16 cellular contexts compared by ENCODE assay signal in the genomic region with DNA sequence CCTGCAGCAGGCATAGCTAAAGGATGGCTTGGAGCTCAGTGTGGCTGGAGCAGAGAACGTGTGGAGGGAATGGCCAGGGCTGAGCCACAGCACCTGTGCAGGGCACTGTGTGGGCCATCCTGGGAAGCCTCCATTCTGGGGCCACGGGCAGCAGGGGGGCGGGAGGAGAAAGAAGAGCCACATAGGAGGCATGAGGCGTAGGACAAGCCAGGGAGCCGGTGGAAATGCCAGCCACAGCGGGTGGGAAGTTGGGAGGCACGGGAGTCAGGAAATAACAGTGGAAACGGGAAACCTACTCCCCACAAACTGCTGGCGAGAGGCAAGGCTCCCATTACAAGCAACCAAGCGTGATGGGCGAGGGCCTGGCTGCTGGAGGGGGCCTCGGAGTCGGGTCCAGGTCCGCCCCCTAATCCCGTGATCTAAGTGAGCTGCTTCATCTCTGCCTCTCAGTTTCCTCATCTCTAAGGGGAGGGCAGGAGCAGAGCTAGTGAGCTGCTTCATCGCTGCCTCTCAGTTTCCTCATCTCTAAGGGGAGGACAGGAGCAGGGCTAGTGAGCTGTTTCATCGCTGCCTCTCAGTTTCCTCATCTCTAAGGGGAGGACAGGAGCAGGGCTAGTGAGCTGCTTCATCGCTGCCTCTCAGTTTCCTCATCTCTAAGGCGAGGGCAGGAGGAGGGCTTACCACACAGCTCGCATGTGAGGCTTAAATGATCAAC.
DNase-seq lines count a peak whose midpoint lies in the region; ATAC-seq and TF ChIP-seq lines count a peak whose summit lies in the region.
"Had no signal": no experiment of that assay in that cellular context is flagged by ENCODE, and none has a peak within 500 bp of the region (broad histone marks: within the 10 kb centered on the region; RNA-seq: fewer than 3 reads in every experiment).

No MANE protein-coding gene starts in this region.

- H2BK120ac ChIP-seq in mesendoderm (ENCODE audit: low read depth, low read length): no peak overlapping the region

- intact Hi-C loops in CD14-positive monocyte (cut with micrococcal nuclease): loop anchor here in 1 of 2 donors (10.0 kb wide), 1 partner anchor 243 kb away; no protein-coding TSS in a partner anchor

- no peaks in the 10 kb centered on the region for H3K79me1 ChIP-seq in mesendoderm (ENCODE audit: low read length)

- H3K18ac ChIP-seq in mesendoderm (ENCODE audit: low read length): no peak overlapping the region

- H3K36me3 Mint-ChIP-seq in CD14-positive monocyte (peaks cover 11 to 17% of the 10 kb centered on the region in 2 donors), endothelial cell (ENCODE audit: low read depth, unreplicated experiment) (no peaks in the 10 kb centered on the region)

- peaks cover 5% of the 10 kb centered on the region; the same call in 1 of the 2 replicates for H3F3A ChIP-seq in GM23248 (ENCODE audit: insufficient read depth)

- H3K27ac Mint-ChIP-seq in CD14-positive monocyte: peak overlapping the region; percentile 86 to 97 (median 93)
- H3K27ac Mint-ChIP-seq in endothelial cell (ENCODE audit: unreplicated experiment): peak overlapping the region; percentile 37
- H3K27ac Mint-ChIP-seq: activated CD4-positive, alpha-beta T cell treated with anti-CD3 and anti-CD28 coated beads for 36 hours; stimulated activated naive B cell treated with anti-CD40 and anti-IgM and Interleukin-4, amounts not matched to agents 10 μg/mL and 1 μg/mL and 100 μg/mL, for 72 hours had no signal

- ATAC-seq in HG03457 (IDR thresholded peaks at IDR 0.05; ENCODE audit: unreplicated experiment): no peak
- ATAC-seq: activated CD4-positive, alpha-beta T cell treated with anti-CD3 and anti-CD28 coated beads for 36 hours; K562; stimulated activated naive B cell treated with anti-CD40 and anti-IgM and Interleukin-4, amounts not matched to agents 10 μg/mL and 1 μg/mL and 100 μg/mL, for 72 hours had no signal

- H3K4me2 ChIP-seq in mesendoderm (ENCODE audit: low read length) (no peak overlapping the region), GM23248 (ENCODE audit: unreplicated experiment) (no peak overlapping the region)
- H3K4me2 ChIP-seq: SK-N-SH had no signal

- H4K8ac ChIP-seq in mesendoderm (ENCODE audit: low read depth, low read length): no peak overlapping the region

- H3K4me3 Mint-ChIP-seq in CD14-positive monocyte: peak overlapping the region; percentile 65 to 76
- peak overlapping the region; percentile 18 for H3K4me3 Mint-ChIP-seq in endothelial cell (ENCODE audit: unreplicated experiment)
- H3K4me3 Mint-ChIP-seq: activated CD4-positive, alpha-beta T cell treated with anti-CD3 and anti-CD28 coated beads for 36 hours; stimulated activated naive B cell treated with anti-CD40 and anti-IgM and Interleukin-4, amounts not matched to agents 10 μg/mL and 1 μg/mL and 100 μg/mL, for 72 hours had no signal

- H3K27me3 ChIP-seq in mesendoderm (ENCODE audit: insufficient read depth, low read length, poor library complexity) (no peaks in the 10 kb centered on the region), GM23248 (replicated peaks; ENCODE audit: insufficient read depth) (no peaks in the 10 kb centered on the region)
- H3K27me3 ChIP-seq: neutrophil had no signal

- no peak overlapping the region for H2BK5ac ChIP-seq in mesendoderm (ENCODE audit: low read length)

- no peaks in the 10 kb centered on the region for H3K79me2 ChIP-seq in mesendoderm (ENCODE audit: control insufficient read depth, insufficient read depth, low read length)
- H3K79me2 ChIP-seq in GM23248 (ENCODE audit: insufficient read depth): peaks cover 13% of the 10 kb centered on the region; the same call in 1 of the 2 replicates

- TF ChIP-seq CTCF in CD14-positive monocyte (IDR thresholded peaks at IDR 0.05) (no peak), endothelial cell (IDR thresholded peaks at IDR 0.05; ENCODE audit: unreplicated experiment) (no peak)

- no peaks in the 10 kb centered on the region for H3K9me2 ChIP-seq in GM23248 (ENCODE audit: insufficient read depth)
- H3K9me2 ChIP-seq: SK-N-SH had no signal

- no peak overlapping the region for H4K5ac ChIP-seq in mesendoderm (ENCODE audit: low read length)

- no peak overlapping the region for H3K4ac ChIP-seq in mesendoderm (ENCODE audit: low read depth, low read length)

- H3K4me1 ChIP-seq in mesendoderm (ENCODE audit: control insufficient read depth, low read depth, low read length) (peaks cover 2% of the 10 kb centered on the region), GM23248 (ENCODE audit: insufficient read depth) (peaks cover 8% of the 10 kb centered on the region)

- H3K27me3 Mint-ChIP-seq in CD14-positive monocyte (ENCODE audit: low read depth in 3 of 3) (peaks cover 0 to 1% (median 0%) of the 10 kb centered on the region in 3 donors), endothelial cell (ENCODE audit: unreplicated experiment) (peaks cover 3% of the 10 kb centered on the region)
- H3K27me3 Mint-ChIP-seq: activated CD4-positive, alpha-beta T cell treated with anti-CD3 and anti-CD28 coated beads for 36 hours; stimulated activated naive B cell treated with anti-CD40 and anti-IgM and Interleukin-4, amounts not matched to agents 10 μg/mL and 1 μg/mL and 100 μg/mL, for 72 hours had no signal

- no CpG with 5 or more reads among the region's 20 CpGs for WGBS in mesendoderm (ENCODE audit: extremely low coverage, insufficient coverage, low lambda C conversion rate)
- 92 to 94% methylated on average over 20 of the region's 20 CpGs for WGBS in GM23248 (ENCODE audit: low coverage in 1 of 2, low lambda C conversion rate in 2 of 2, missing lambda C conversion rate in 2 of 2), 2 experiments

- H3K9ac ChIP-seq in mesendoderm (ENCODE audit: low read length) (no peak overlapping the region), GM23248 (no peak overlapping the region)
- H3K9ac ChIP-seq: SK-N-SH had no signal

- no peaks in the 10 kb centered on the region for H3K9me3 Mint-ChIP-seq in CD14-positive monocyte
- no peaks in the 10 kb centered on the region for H3K9me3 Mint-ChIP-seq in endothelial cell (ENCODE audit: unreplicated experiment)
- H3K9me3 Mint-ChIP-seq: stimulated activated naive B cell treated with anti-CD40 and anti-IgM and Interleukin-4, amounts not matched to agents 10 μg/mL and 1 μg/mL and 100 μg/mL, for 72 hours had no signal

- no peak overlapping the region for H2AFZ ChIP-seq in GM23248

- no peak overlapping the region for H2AK5ac ChIP-seq in mesendoderm (ENCODE audit: low read length)

- H3K23ac ChIP-seq in mesendoderm (ENCODE audit: low read length): no peak overlapping the region

- DNase-seq in CD14-positive monocyte (ENCODE audit: low spot score) (peak; percentile 86), NOMO-1 (lab: John Stamatoyannopoulos, UW; ENCODE audit: unreplicated experiment in 2 of 2) (peak; percentile 68 to 79), endothelial cell (ENCODE audit: low spot score) (peak; percentile 38), mesendoderm (peak; percentile 39), NCI-H2196 treated with DMSO at 0.1 percent for 48 hours (lab: John Stamatoyannopoulos, UW; ENCODE audit: unreplicated experiment) (no peak), HuH-7 (ENCODE audit: low spot score) (no peak), GM23248 (no peak)
- DNase-seq: activated CD4-positive, alpha-beta T cell treated with anti-CD3 and anti-CD28 coated beads for 36 hours; activated naive CD4-positive, alpha-beta T cell treated with Interleukin-2 at 50 U/mL for 16 hours; AML-193; NCI-H345; SK-N-SH; stimulated activated naive B cell treated with anti-CD40 and anti-IgM and Interleukin-4, amounts not matched to agents 10 μg/mL and 1 μg/mL and 100 μg/mL, for 72 hours had no signal

- H3K4me3 ChIP-seq in mesendoderm (ENCODE audit: low read length) (no peak overlapping the region), GM23248 (no peak overlapping the region)
- H3K4me3 ChIP-seq: K562 had no signal

- no peak overlapping the region for H2BK15ac ChIP-seq in mesendoderm (replicated peaks; ENCODE audit: low read depth)

- peak overlapping the region; percentile 52 for H3K56ac ChIP-seq in mesendoderm (ENCODE audit: low read length)

- H3K4me1 Mint-ChIP-seq in CD14-positive monocyte (peaks cover 44% of the 10 kb centered on the region), endothelial cell (ENCODE audit: unreplicated experiment) (peaks cover 4% of the 10 kb centered on the region)
- H3K4me1 Mint-ChIP-seq: activated CD4-positive, alpha-beta T cell treated with anti-CD3 and anti-CD28 coated beads for 36 hours had no signal

- in situ Hi-C loops in GM23248 (cut with MboI): no loop called here

- H4K20me1 ChIP-seq in GM23248 (ENCODE audit: insufficient read depth): no peaks in the 10 kb centered on the region

- H3K9me3 ChIP-seq in GM23248 (ENCODE audit: low read depth): no peaks in the 10 kb centered on the region
- H3K9me3 ChIP-seq: neutrophil, SK-N-SH had no signal

- H3K36me3 ChIP-seq in mesendoderm (ENCODE audit: control insufficient read depth, insufficient read depth, low read length): no peaks in the 10 kb centered on the region
- H3K36me3 ChIP-seq in GM23248 (ENCODE audit: low read depth): no peaks in the 10 kb centered on the region
- H3K36me3 ChIP-seq: neutrophil had no signal

- H3K27ac ChIP-seq in mesendoderm (ENCODE audit: low read depth, low read length) (no peak overlapping the region), GM23248 (no peak overlapping the region)
- H3K27ac ChIP-seq: neutrophil had no signal

Comparison
In these comparisons a context has a peak if more than half of its experiments do, and no peak if none do; other contexts are left out.
1. DNase-seq: peak in CD14-positive monocyte (single experiment), NOMO-1 (2 of 2), endothelial cell (single experiment) and mesendoderm (single experiment); none in NCI-H2196 treated with DMSO at 0.1 percent for 48 hours (single experiment), HuH-7 (single experiment) and GM23248 (single experiment).